ENCODE assay signal across 9 cellular contexts in genomic region chr3:13281657-13282527, GRCh38.
DNase-seq lines count a peak whose midpoint lies in the region; ATAC-seq, FAIRE-seq and TF ChIP-seq lines count a peak whose summit lies in the region.
"Had no signal": no experiment of that assay in that cellular context is flagged by ENCODE, and none has a peak within 500 bp of the region (broad histone marks: within the 10 kb centered on the region; RNA-seq: fewer than 3 reads in every experiment).

No MANE protein-coding gene starts in this region.

- no peak for TF ChIP-seq CTCF in endothelial cell (IDR thresholded peaks at IDR 0.05; ENCODE audit: unreplicated experiment)
- TF ChIP-seq CTCF in nephron (IDR thresholded peaks at IDR 0.05; ENCODE audit: unreplicated experiment in 3 of 3) = no peak

- no peak for FAIRE-seq in urothelium cell line (lab: Jason Lieb, UNC)
- FAIRE-seq: endometrium had no signal

- no peaks in the 10 kb centered on the region for H3K36me3 ChIP-seq in effector memory CD4-positive, alpha-beta T cell (ENCODE audit: control insufficient read depth, insufficient read depth, low read length)

- peaks cover 35% of the 10 kb centered on the region for H3K27me3 ChIP-seq in effector memory CD4-positive, alpha-beta T cell (replicated peaks; ENCODE audit: control insufficient read depth, insufficient read depth, low read length, poor library complexity, severe bottlenecking)

- DNase-seq in CD1c-positive myeloid dendritic cell (ENCODE audit: extremely low spot score) = peak; percentile 36
- peak; percentile 19 for DNase-seq in NCI-H510A (lab: John Stamatoyannopoulos, UW)
- peak; percentile 64 for DNase-seq in endothelial cell (ENCODE audit: low spot score)
- no peak for DNase-seq in urothelium cell line (ENCODE audit: low spot score)
- DNase-seq in medulla oblongata (ENCODE audit: extremely low spot score) = no peak
- no peak for DNase-seq in effector memory CD4-positive, alpha-beta T cell

- H3K27me3 Mint-ChIP-seq in endothelial cell (ENCODE audit: unreplicated experiment) = peaks cover 2% of the 10 kb centered on the region
- peaks cover 78% of the 10 kb centered on the region for H3K27me3 Mint-ChIP-seq in nephron (ENCODE audit: low read depth)

- H3K27ac ChIP-seq in effector memory CD4-positive, alpha-beta T cell (ENCODE audit: insufficient read depth, low read length, poor library complexity, severe bottlenecking) = no peak overlapping the region

- H3K9me3 Mint-ChIP-seq in endothelial cell (ENCODE audit: unreplicated experiment) (peaks cover 5% of the 10 kb centered on the region), nephron (peaks cover 16% of the 10 kb centered on the region)

- H3K27ac Mint-ChIP-seq in endothelial cell (ENCODE audit: unreplicated experiment) = peak overlapping the region; percentile 67
- peak overlapping the region in 2 of 3 experiments; percentile 70 to 87 for H3K27ac Mint-ChIP-seq in nephron

- peaks cover 13% of the 10 kb centered on the region for H3K36me3 Mint-ChIP-seq in endothelial cell (ENCODE audit: low read depth, unreplicated experiment)
- H3K36me3 Mint-ChIP-seq in nephron (ENCODE audit: low read depth) = peaks cover 10% of the 10 kb centered on the region

- peaks cover 3% of the 10 kb centered on the region for H3K9me3 ChIP-seq in effector memory CD4-positive, alpha-beta T cell (ENCODE audit: control insufficient read depth, low read length)

- H3K4me1 Mint-ChIP-seq in endothelial cell (ENCODE audit: unreplicated experiment) (peaks cover 43% of the 10 kb centered on the region), nephron (peaks cover 19% of the 10 kb centered on the region)

- peaks cover 10% of the 10 kb centered on the region for H3K4me1 ChIP-seq in effector memory CD4-positive, alpha-beta T cell (ENCODE audit: control insufficient read depth, insufficient read depth, low read length, poor library complexity, severe bottlenecking)

- H3K4me3 Mint-ChIP-seq in endothelial cell (ENCODE audit: unreplicated experiment) = peak overlapping the region; percentile 97
- H3K4me3 Mint-ChIP-seq in nephron = peak overlapping the region; percentile 84 to 86 (median 84)

- no peak overlapping the region for H3K4me3 ChIP-seq in effector memory CD4-positive, alpha-beta T cell (ENCODE audit: insufficient read depth, low read depth, low read length, poor library complexity, severe bottlenecking)

- ATAC-seq in HG03139 (IDR thresholded peaks at IDR 0.05; ENCODE audit: unreplicated experiment) = no peak

Comparison
In these comparisons a context has a peak if more than half of its experiments do, and no peak if none do; other contexts are left out.
1. DNase-seq: peak in CD1c-positive myeloid dendritic cell (single experiment), NCI-H510A (single experiment) and endothelial cell (single experiment); none in urothelium cell line (single experiment), medulla oblongata (single experiment) and effector memory CD4-positive, alpha-beta T cell (0 of 3).